ENCODE assay signal across 8 cellular contexts in genomic region chr17:77096570-77097214, GRCh38. TPM values are rescaled to one million over a fixed set of nuclear protein-coding genes. Genes with fewer than 3 reads are reported as not detected.
A peak's percentile ranks its signal among the peaks of the same experiment; 100 is the strongest.
DNase-seq lines count a peak whose midpoint lies in the region; ATAC-seq and TF ChIP-seq lines count a peak whose summit lies in the region.

No MANE protein-coding gene starts in this region.

- ATAC-seq in T-cell (replicated peaks in 1 of 4), result peak in 2 of 4 experiments; percentile 30 to 61
- no peak for ATAC-seq in GM19463 (IDR thresholded peaks at IDR 0.05; ENCODE audit: unreplicated experiment)
- ATAC-seq in HG03469 (IDR thresholded peaks at IDR 0.05; ENCODE audit: unreplicated experiment), result no peak

- H3K27ac ChIP-seq in neutrophil, result peak overlapping the region; percentile 98

- H3K9me3 ChIP-seq in neutrophil, result no peaks in the 10 kb centered on the region

- CTCF ChIA-PET in AG04449 (lab: Yijun Ruan, JAX) (interaction anchor here (0.6 to 4.8 kb wide), 5 partner anchors 9 to 157 kb away, joined by 3 to 46 read pairs (median 4); no protein-coding TSS in a partner anchor), T-cell (lab: Charles Lee) (no interaction called here)

- no peak for DNase-seq in AG04449 (ENCODE audit: low read depth, low spot score)
- DNase-seq in GM12865 (ENCODE audit: low read depth), result peak; percentile 51
- DNase-seq in T-cell, result no peak
- DNase-seq in fibroblast of gingiva (ENCODE audit: low read depth), result peak; percentile 76
- no peak for DNase-seq in NCI-H510A treated with DMSO at 0.1 percent for 48 hours (lab: John Stamatoyannopoulos, UW)

- TF ChIP-seq CTCF in AG04449 (IDR thresholded peaks at IDR 0.05; ENCODE audit: insufficient read depth, low read length, missing control alignments) (peak; percentile 64), GM12865 (IDR thresholded peaks at IDR 0.05; ENCODE audit: insufficient read depth, low read depth, low read length, missing control alignments) (peak; percentile 72), neutrophil (IDR thresholded peaks at IDR 0.05) (peak; percentile 53)

- POLR2A ChIA-PET in AG04449 (lab: Yijun Ruan, JAX), result no interaction called here
- POLR2A ChIA-PET in T-cell (lab: Charles Lee), result interaction anchor here in 1 of 2 donors (0.7 kb wide), 1 partner anchor 23 kb away, joined by 5 read pairs; no protein-coding TSS in a partner anchor

- peaks cover 42 to 47% of the 10 kb centered on the region in 2 experiments for H3K4me1 ChIP-seq in neutrophil (ENCODE audit: control insufficient read depth in 1 of 2, insufficient read depth in 1 of 2, low read depth in 1 of 2, low read length in 1 of 2)

- peak overlapping the region; percentile 46 to 72 for H3K27ac Mint-ChIP-seq in T-cell

- H3K4me1 Mint-ChIP-seq in T-cell, result peaks cover 38 to 49% (median 48%) of the 10 kb centered on the region in 3 donors

- peaks cover 38% of the 10 kb centered on the region for H3K36me3 Mint-ChIP-seq in T-cell

- no peaks in the 10 kb centered on the region for H3K9me3 Mint-ChIP-seq in T-cell

- H3K27me3 ChIP-seq in neutrophil, result no peaks in the 10 kb centered on the region

- H3K36me3 ChIP-seq in neutrophil, result peaks cover 11% of the 10 kb centered on the region

- H3K4me3 Mint-ChIP-seq in T-cell, result no peak overlapping the region

- no peaks in the 10 kb centered on the region for H3K27me3 Mint-ChIP-seq in T-cell

- H3K4me3 ChIP-seq in AG04449 (ENCODE audit: low read depth, low read length), result no peak overlapping the region
- no peak overlapping the region for H3K4me3 ChIP-seq in GM12865 (ENCODE audit: low read depth, low read length)
- H3K4me3 ChIP-seq in neutrophil (ENCODE audit: low read depth in 1 of 2, low read length in 1 of 2), result no peak overlapping the region

RNA-seq across cellular contexts. Expression of gene SEC14L1, which starts 44.1 kb away (rescaled TPM):
- total RNA-seq in T-cell, result 10 to 100 TPM; 36.9 to 71.6 (median 46.2) TPM

Comparison
In these comparisons a context has a peak if more than half of its experiments do, and no peak if none do; other contexts are left out.
1. DNase-seq: peak in GM12865 (single experiment) and fibroblast of gingiva (single experiment); none in AG04449 (single experiment), T-cell (0 of 34) and NCI-H510A treated with DMSO at 0.1 percent for 48 hours (single experiment).
2. Peak in every context shown above with its lines, with median percentiles within 50 percentile points of each other: CTCF ChIP-seq.